8 cellular contexts compared by ENCODE assay signal in the genomic region with DNA sequence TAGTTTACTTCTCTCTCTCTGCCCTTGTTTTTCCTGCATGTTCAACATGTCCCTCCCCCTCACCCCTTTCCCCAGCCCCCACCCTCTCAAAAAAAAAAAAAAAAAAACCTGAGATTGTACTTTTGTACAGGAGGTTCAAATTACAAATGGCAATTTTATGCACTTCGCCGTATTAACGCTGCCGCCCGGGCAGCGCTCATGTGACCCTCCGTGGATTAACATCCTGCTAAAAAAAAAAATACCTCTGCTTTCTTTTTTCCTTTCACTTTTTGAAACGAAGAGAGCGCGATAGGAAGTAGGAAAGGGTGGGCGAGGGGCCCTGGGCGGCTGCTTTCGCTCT. TPM values are rescaled to one million over a fixed set of nuclear protein-coding genes. Genes with fewer than 3 reads are reported as not detected.
DNase-seq lines count a peak whose midpoint lies in the region; ATAC-seq and TF ChIP-seq lines count a peak whose summit lies in the region.

No MANE protein-coding gene starts in this region.

- H3K27me3 Mint-ChIP-seq in naive B cell: peaks cover 49 to 90% (median 80%) of the 10 kb centered on the region in 3 donors

- peak overlapping the region in 5 of 8 donors; percentile 19 to 74 (median 57) for H3K4me3 Mint-ChIP-seq in naive B cell

- DNase-seq in AG04449 (ENCODE audit: low read depth, low spot score) (no peak), LHCN-M2 (ENCODE audit: low read depth) (peak; percentile 49), dermis blood vessel endothelial cell (peak; percentile 28), naive B cell (no peak), NCI-H1930 (lab: John Stamatoyannopoulos, UW) (no peak), NCI-H2227 treated with DMSO at 0.1 percent for 48 hours (lab: John Stamatoyannopoulos, UW) (no peak), DMS 273 treated with DMSO at 0.1 percent for 48 hours (lab: John Stamatoyannopoulos, UW) (no peak), HUDEP-2 (lab: John Stamatoyannopoulos, UW; ENCODE audit: unreplicated experiment in 76 of 76) (no peak)

- peak overlapping the region; percentile 96 for H3K4me3 ChIP-seq in AG04449 (ENCODE audit: low read depth, low read length)

- H3K36me3 Mint-ChIP-seq in naive B cell: peaks cover 0 to 16% of the 10 kb centered on the region in 2 donors

- CTCF ChIA-PET in AG04449 (lab: Yijun Ruan, JAX): interaction anchor here (0.8 to 1.7 kb wide), 2 partner anchors 7 to 10 kb away, joined by 3 to 7 read pairs; no protein-coding TSS in a partner anchor

- H3K27ac Mint-ChIP-seq in naive B cell: peak overlapping the region in 2 of 6 donors; percentile 47 to 90

- no peak for TF ChIP-seq CTCF in AG04449 (IDR thresholded peaks at IDR 0.05; ENCODE audit: insufficient read depth, low read length, missing control alignments)

- POLR2A ChIA-PET in AG04449 (lab: Yijun Ruan, JAX): interaction anchor here (0.9 to 1.0 kb wide), 2 partner anchors 8 to 286 kb away, joined by 3 to 6 read pairs; no protein-coding TSS in a partner anchor

- peaks cover 4 to 29% (median 18%) of the 10 kb centered on the region in 3 donors for H3K4me1 Mint-ChIP-seq in naive B cell

- H3K9me3 Mint-ChIP-seq in naive B cell: peaks cover 3 to 19% (median 6%) of the 10 kb centered on the region in 7 donors

- ATAC-seq in naive B cell (ENCODE audit: low read depth in 2 of 2): no peak

RNA-seq across cellular contexts. Expression of gene NR2F2, which starts 2.3 kb away (rescaled TPM):
- 8.5 and 11.6 TPM in 2 replicates for total RNA-seq in LHCN-M2 (2014; rRNA removed)
- polyA plus RNA-seq in LHCN-M2 (2012): 34.8 TPM
- total RNA-seq in dermis blood vessel endothelial cell: 14.0 and 36.6 TPM in 2 replicates
- not detected for polyA plus RNA-seq in naive B cell (ENCODE audit: low read depth in 6 of 6)

Comparison
In these comparisons a context has a peak if more than half of its experiments do, and no peak if none do; other contexts are left out.
1. DNase-seq: peak in LHCN-M2 (single experiment) and dermis blood vessel endothelial cell (single experiment); none in AG04449 (single experiment), naive B cell (single experiment), NCI-H1930 (0 of 2), NCI-H2227 treated with DMSO at 0.1 percent for 48 hours (single experiment), DMS 273 treated with DMSO at 0.1 percent for 48 hours (single experiment) and HUDEP-2 (0 of 76).